1 cellular context compared by ENCODE assay signal in the genomic region with DNA sequence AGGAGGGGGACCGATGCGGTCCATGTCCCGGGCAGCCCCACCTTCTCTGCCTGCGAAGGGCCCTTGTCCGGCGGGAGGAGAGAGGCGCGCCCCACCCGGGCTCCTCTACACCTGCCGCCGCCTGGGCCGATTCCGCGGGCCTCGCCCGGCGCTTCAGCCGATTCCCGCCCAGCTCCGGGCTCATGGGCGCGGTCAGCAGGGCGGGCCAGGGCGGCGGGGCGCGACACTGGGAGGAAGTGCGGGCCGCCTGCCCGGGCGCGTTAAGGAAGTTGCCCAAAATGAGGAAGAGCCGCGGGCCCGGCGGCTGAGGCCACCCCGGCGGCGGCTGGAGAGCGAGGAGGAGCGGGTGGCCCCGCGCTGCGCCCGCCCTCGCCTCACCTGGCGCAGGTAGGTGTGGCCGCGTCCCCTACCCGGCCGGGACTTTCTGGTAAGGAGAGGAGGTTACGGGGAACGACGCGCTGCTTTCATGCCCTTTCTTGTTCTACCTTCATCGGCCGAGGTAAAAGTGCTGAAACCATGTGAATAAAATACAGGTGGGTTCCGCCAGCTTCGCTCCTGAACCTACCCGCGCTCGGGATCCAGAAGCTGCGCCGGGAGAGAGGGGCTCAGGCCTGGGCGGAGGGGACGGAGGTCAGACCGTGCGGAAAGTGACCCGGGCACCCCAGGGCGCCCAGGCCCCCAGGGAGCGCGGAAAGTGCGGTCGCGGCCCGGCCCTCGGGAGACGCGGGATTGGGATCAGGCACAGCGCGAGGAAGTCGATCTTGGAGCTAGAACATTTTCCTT.
TF ChIP-seq lines count a peak whose summit lies in the region.

Gene SYK, plus strand, starts transcription at position 313 of the 783 bp plus-strand sequence. CDS start 42,080 bp downstream, outside the sequence.

TF ChIP-seq in HCT116, 20 proteins besides CTCF, POLR2A, EP300 and RAD21 (continued from another document):
- TF ChIP-seq SIN3A (IDR thresholded peaks at IDR 0.05; ENCODE audit: low read depth) (no peak), JUND (IDR thresholded peaks at IDR 0.05) (no peak), ZNF274 (IDR thresholded peaks at IDR 0.05; ENCODE audit: low read depth, low read length) (no peak), ZFX (IDR thresholded peaks at IDR 0.05) (peak; percentile 55; the same call in 1 of the 2 replicates)
